In the genomic region with DNA sequence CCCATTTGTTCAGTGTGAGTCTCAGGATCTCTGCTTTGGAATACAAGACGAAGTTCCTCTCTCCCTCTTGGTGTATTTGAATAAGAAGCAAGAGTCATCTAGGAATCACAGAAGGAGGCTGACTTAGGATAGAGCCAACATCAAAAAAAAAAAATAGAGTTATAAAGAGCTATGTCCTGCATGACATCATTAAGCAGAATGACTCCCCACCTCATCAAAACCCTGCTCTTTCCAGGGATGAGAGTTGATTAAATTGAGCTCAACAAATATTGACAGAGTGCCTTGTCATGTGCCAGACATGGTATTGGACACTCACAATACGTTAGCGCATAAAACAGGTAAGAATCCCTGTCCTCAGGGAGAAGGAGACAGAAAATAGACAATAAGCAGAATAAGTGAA, we compare ENCODE assay signal across 2 cellular contexts.
TF ChIP-seq lines count a peak whose summit lies in the region.

No MANE protein-coding gene starts in this region.

TF ChIP-seq in HepG2, 621 proteins besides CTCF, POLR2A, EP300 and RAD21:
- TF ChIP-seq ZNF468 (CRISPR knock-in tag; IDR thresholded peaks at IDR 0.05) (no peak), ZNF777 (CRISPR knock-in tag; IDR thresholded peaks at IDR 0.05) (no peak), PLSCR1 (CRISPR knock-in tag; IDR thresholded peaks at IDR 0.05; ENCODE audit: borderline replicate concordance) (no peak), BCL6 (CRISPR knock-in tag; IDR thresholded peaks at IDR 0.05) (0 out of 2 replicates have a peak, but pooled peaks have one; percentile 25), ZNF543 (CRISPR knock-in tag; IDR thresholded peaks at IDR 0.05) (no peak), CREB1 (IDR thresholded peaks at IDR 0.05) (0 out of 2 replicates have a peak, but pooled peaks have one; percentile 9), CREB1 (CRISPR knock-in tag; IDR thresholded peaks at IDR 0.05) (no peak), ATF7 (IDR thresholded peaks at IDR 0.05) (peak; percentile 78), ATF7 (CRISPR knock-in tag; IDR thresholded peaks at IDR 0.05) (no peak), MED1 (CRISPR knock-in tag; IDR thresholded peaks at IDR 0.05) (no peak), ZNF101 (CRISPR knock-in tag; IDR thresholded peaks at IDR 0.05; ENCODE audit: borderline replicate concordance, low read depth) (no peak)
- TF ChIP-seq, protein P1, sequence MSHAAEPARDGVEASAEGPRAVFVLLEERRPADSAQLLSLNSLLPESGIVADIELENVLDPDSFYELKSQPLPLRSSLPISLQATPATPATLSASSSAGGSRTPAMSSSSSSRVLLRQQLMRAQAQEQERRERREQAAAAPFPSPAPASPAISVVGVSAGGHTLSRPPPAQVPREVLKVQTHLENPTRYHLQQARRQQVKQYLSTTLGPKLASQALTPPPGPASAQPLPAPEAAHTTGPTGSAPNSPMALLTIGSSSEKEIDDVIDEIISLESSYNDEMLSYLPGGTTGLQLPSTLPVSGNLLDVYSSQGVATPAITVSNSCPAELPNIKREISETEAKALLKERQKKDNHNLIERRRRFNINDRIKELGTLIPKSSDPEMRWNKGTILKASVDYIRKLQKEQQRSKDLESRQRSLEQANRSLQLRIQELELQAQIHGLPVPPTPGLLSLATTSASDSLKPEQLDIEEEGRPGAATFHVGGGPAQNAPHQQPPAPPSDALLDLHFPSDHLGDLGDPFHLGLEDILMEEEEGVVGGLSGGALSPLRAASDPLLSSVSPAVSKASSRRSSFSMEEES (CRISPR knock-in tag; IDR thresholded peaks at IDR 0.05): no peak
- TF ChIP-seq, protein P2, sequence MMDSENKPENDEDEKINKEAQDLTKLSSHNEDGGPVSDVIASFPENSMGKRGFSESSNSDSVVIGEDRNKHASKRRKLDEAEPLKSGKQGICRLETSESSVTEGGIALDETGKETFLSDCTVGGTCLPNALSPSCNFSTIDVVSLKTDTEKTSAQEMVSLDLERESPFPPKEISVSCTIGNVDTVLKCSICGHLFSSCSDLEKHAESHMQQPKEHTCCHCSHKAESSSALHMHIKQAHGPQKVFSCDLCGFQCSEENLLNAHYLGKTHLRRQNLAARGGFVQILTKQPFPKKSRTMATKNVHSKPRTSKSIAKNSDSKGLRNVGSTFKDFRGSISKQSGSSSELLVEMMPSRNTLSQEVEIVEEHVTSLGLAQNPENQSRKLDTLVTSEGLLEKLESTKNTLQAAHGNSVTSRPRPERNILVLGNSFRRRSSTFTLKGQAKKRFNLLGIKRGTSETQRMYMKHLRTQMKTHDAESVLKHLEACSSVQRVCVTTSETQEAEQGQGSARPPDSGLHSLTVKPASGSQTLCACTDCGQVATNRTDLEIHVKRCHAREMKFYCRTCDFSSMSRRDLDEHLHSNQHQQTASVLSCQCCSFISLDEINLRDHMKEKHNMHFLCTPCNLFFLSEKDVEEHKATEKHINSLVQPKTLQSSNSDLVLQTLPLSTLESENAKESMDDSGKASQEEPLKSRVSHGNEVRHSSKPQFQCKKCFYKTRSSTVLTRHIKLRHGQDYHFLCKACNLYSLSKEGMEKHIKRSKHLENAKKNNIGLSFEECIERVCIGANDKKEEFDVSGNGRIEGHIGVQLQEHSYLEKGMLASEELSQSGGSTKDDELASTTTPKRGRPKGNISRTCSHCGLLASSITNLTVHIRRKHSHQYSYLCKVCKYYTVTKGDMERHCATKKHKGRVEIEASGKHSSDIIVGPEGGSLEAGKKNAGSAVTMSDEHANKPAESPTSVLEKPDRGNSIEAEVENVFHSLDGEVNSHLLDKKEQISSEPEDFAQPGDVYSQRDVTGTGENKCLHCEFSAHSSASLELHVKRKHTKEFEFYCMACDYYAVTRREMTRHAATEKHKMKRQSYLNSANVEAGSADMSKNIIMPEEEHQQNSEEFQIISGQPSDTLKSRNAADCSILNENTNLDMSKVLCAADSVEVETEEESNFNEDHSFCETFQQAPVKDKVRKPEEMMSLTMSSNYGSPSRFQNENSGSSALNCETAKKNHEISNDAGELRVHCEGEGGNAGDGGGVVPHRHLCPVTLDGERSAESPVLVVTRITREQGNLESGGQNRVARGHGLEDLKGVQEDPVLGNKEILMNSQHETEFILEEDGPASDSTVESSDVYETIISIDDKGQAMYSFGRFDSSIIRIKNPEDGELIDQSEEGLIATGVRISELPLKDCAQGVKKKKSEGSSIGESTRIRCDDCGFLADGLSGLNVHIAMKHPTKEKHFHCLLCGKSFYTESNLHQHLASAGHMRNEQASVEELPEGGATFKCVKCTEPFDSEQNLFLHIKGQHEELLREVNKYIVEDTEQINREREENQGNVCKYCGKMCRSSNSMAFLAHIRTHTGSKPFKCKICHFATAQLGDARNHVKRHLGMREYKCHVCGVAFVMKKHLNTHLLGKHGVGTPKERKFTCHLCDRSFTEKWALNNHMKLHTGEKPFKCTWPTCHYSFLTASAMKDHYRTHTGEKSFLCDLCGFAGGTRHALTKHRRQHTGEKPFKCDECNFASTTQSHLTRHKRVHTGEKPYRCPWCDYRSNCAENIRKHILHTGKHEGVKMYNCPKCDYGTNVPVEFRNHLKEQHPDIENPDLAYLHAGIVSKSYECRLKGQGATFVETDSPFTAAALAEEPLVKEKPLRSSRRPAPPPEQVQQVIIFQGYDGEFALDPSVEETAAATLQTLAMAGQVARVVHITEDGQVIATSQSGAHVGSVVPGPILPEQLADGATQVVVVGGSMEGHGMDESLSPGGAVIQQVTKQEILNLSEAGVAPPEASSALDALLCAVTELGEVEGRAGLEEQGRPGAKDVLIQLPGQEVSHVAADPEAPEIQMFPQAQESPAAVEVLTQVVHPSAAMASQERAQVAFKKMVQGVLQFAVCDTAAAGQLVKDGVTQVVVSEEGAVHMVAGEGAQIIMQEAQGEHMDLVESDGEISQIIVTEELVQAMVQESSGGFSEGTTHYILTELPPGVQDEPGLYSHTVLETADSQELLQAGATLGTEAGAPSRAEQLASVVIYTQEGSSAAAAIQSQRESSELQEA (CRISPR knock-in tag; IDR thresholded peaks at IDR 0.05; ENCODE audit: not compliant biosample characterization): no peak

TF ChIP-seq in HEK293, 187 proteins besides CTCF, POLR2A, EP300 and RAD21:
- TF ChIP-seq ATF2 (tag by site-specific recombination; IDR thresholded peaks at IDR 0.05; ENCODE audit: low read depth) (peak; percentile 56), HOXA7 (CRISPR knock-in tag; IDR thresholded peaks at IDR 0.05; ENCODE audit: borderline replicate concordance) (no peak)
TF ChIP-seq in HEK293: peak in this region for 1.
